ENCODE assay signal across 1 cellular context in the genomic region with DNA sequence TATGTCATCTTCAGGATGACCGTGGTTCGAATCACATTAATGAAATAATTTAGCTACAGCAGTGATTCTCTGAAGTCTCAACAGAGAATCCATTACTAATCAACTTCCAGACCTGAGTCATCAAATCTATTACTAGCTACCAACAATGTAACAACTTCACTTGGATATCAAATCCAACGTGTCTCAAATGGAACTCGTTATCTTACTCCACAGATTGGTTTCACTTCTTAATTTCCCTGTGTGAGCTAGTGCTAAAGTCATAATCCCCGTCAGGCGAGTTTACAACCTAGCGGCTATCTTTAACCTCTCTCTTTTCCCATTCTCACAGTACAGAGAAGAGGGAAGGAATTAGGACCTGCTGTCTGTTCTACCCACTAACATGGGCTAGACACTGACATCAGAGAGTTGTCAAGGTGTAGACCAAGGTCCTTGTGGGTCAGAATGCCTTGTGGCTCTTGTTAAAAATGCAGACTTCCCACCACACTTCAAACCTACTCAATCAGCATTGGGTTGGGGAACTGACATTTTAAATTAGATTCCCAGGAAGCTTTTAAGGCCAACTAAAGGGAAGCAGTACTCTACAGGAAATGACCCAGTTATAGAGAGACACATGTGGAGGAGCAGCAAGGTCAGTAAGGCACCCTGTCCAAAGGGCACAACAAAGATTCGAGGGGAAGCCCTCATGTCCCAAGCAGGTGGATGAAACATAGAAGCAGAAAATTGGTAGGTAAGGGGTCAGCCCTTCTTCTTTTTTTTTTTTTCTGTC.
TF ChIP-seq lines count a peak whose summit lies in the region.

No MANE protein-coding gene starts in this region.

TF ChIP-seq in HepG2, 621 proteins besides CTCF, POLR2A, EP300 and RAD21:
- TF ChIP-seq ZNF318 (CRISPR knock-in tag; IDR thresholded peaks at IDR 0.05) (no peak), MAFF (IDR thresholded peaks at IDR 0.05; ENCODE audit: low read depth, low read length) (peak; percentile 50; the same call in 1 of the 2 replicates), MAFK (conservative IDR thresholded peaks at IDR 0.05 in 1 of 2, IDR thresholded peaks at IDR 0.05 in 1 of 2; ENCODE audit: low read length in 2 of 2) (peak in 1 of 2 experiments; percentile 44; a peak in 2 of 4 replicates)
